In the genomic region with DNA sequence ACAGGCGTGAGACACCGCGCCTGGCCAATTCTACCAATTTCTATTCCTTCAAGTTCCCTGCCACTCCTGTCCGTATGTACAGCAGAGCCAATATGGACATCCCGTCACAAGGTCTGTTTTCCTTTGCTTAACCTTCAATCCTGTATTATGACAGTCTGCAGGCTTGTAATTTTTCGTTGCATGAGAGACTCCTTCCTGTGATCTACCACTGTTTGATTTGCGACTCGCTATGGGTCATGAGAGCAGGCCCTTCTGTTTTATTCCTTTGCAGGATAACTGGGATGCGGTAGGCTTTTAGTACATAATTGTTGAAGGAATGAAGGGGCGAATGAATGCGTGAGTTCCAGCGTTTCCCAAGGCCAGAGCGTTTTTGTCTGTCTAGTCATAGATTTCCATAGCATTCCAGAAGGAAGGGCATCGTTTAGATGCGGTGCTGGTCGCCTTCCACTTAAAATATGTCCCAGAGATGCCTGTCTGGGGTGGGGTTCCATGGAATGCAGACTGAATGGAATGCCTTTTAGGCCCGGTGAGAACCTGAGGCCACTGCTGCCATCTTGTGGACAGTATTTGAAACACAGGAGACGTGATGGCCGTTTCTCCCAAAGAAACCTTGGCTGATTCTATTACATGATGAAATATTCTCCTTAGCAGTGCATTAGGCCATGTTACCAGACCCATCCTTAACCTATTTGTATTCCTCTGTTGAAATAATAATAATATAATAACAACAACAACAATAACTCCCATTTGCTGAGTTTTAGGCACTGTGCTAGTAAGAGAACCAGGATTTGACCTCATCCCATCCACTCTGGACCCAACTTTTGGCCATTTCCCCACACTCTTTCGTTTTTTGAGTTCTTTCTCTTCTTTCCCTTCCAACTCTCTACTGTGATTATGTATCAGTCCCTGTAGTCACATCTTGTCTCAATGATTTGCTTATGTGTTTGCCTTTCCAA, we compare ENCODE assay signal across 8 cellular contexts.
DNase-seq lines count a peak whose midpoint lies in the region; ATAC-seq and TF ChIP-seq lines count a peak whose summit lies in the region.

No MANE protein-coding gene starts in this region.

- peak; percentile 64; the same call in 2 of the 3 replicates for ATAC-seq in DND-41 (ENCODE audit: insufficient read depth, low read depth)
- ATAC-seq in gastrocnemius medialis, result peak in 1 of 2 donors; percentile 27
- ATAC-seq in GM21786 (IDR thresholded peaks at IDR 0.05; ENCODE audit: unreplicated experiment), result no peak
- ATAC-seq in HG03159 (IDR thresholded peaks at IDR 0.05; ENCODE audit: unreplicated experiment), result no peak

- no peaks in the 10 kb centered on the region for H4K20me1 ChIP-seq in DND-41 (ENCODE audit: insufficient read depth, low read length)

- H3K4me3 ChIP-seq in DND-41 (ENCODE audit: low read depth in 1 of 2, low read length in 2 of 2) (no peak overlapping the region), gastrocnemius medialis (no peak overlapping the region)

- intact Hi-C loops in gastrocnemius medialis (cut with DNase I; ENCODE audit: low total_unique reads), result no loop called here

- no peak for TF ChIP-seq POLR2A in gastrocnemius medialis (IDR thresholded peaks at IDR 0.05)

- H3K36me3 ChIP-seq in DND-41 (ENCODE audit: insufficient read depth, low read length) (no peaks in the 10 kb centered on the region), gastrocnemius medialis (no peaks in the 10 kb centered on the region)

- peak; percentile 60 for DNase-seq in DND-41
- peak; percentile 86 for DNase-seq in HuH-7.5 (ENCODE audit: low spot score)
- peak; percentile 38 for DNase-seq in SKM-1 (lab: John Stamatoyannopoulos, UW; ENCODE audit: unreplicated experiment)
- DNase-seq in anterior cingulate cortex (lab: John Stamatoyannopoulos, UW), result peak in 48 of 58 donors; percentile 0 to 73 (median 17)
- peak; percentile 95 for DNase-seq in hepatic stellate cell (ENCODE audit: low spot score)
- DNase-seq in gastrocnemius medialis, result peak; percentile 4 to 43

- no peaks in the 10 kb centered on the region for H3K27me3 ChIP-seq in DND-41 (ENCODE audit: insufficient read depth, low read length, poor library complexity)
- H3K27me3 ChIP-seq in gastrocnemius medialis, result no peaks in the 10 kb centered on the region

- H3K4me1 ChIP-seq in DND-41 (ENCODE audit: insufficient read depth, low read length) (no peaks in the 10 kb centered on the region), gastrocnemius medialis (no peaks in the 10 kb centered on the region)

- no peak overlapping the region for H2AFZ ChIP-seq in DND-41 (ENCODE audit: low read depth, low read length)

- H3K9ac ChIP-seq in DND-41 (ENCODE audit: low read depth, low read length), result no peak overlapping the region

- in situ Hi-C loops in gastrocnemius medialis (cut with MboI; ENCODE audit: low sequenced_read_pairs in 4 of 4), result loop anchor here in 2 of 4 donors (25.0 kb wide), 1 partner anchor 177 kb away; no protein-coding TSS in a partner anchor

- H3K27ac ChIP-seq in DND-41 (ENCODE audit: low read length) (no peak overlapping the region), gastrocnemius medialis (no peak overlapping the region)

- no peak overlapping the region for H3K4me2 ChIP-seq in DND-41 (ENCODE audit: insufficient read depth, low read length)

- H3K79me2 ChIP-seq in DND-41 (ENCODE audit: insufficient read depth, low read length), result no peaks in the 10 kb centered on the region

- TF ChIP-seq CTCF in DND-41 (IDR thresholded peaks at IDR 0.05; ENCODE audit: borderline replicate concordance, extremely low read depth, low read length, poor library complexity, severe bottlenecking) (peak; percentile 87), gastrocnemius medialis (IDR thresholded peaks at IDR 0.05 in 4 of 5, conservative IDR thresholded peaks at IDR 0.05 in 1 of 5) (peak; percentile 34 to 69 (median 55))

- H3K9me3 ChIP-seq in DND-41 (ENCODE audit: insufficient read depth, low read length, severe bottlenecking) (no peaks in the 10 kb centered on the region), gastrocnemius medialis (no peaks in the 10 kb centered on the region)

Comparison
In these comparisons a context has a peak if more than half of its experiments do, and no peak if none do; other contexts are left out.
1. DNase-seq: peak in every context shown above with its lines; median percentile 95 in hepatic stellate cell; 86 in HuH-7.5; 60 in DND-41; 38 in SKM-1; 24 in gastrocnemius medialis; 17 in anterior cingulate cortex.